Comparison of ENCODE assay signal across 1 cellular context in genomic region chr5:150306775-150307174, GRCh38.
TF ChIP-seq lines count a peak whose summit lies in the region.

No MANE protein-coding gene starts in this region.

TF ChIP-seq in HepG2, 621 proteins besides CTCF, POLR2A, EP300 and RAD21:
- no peak for TF ChIP-seq ZNF567 (CRISPR knock-in tag; IDR thresholded peaks at IDR 0.05; ENCODE audit: borderline replicate concordance)
- TF ChIP-seq, protein P1, sequence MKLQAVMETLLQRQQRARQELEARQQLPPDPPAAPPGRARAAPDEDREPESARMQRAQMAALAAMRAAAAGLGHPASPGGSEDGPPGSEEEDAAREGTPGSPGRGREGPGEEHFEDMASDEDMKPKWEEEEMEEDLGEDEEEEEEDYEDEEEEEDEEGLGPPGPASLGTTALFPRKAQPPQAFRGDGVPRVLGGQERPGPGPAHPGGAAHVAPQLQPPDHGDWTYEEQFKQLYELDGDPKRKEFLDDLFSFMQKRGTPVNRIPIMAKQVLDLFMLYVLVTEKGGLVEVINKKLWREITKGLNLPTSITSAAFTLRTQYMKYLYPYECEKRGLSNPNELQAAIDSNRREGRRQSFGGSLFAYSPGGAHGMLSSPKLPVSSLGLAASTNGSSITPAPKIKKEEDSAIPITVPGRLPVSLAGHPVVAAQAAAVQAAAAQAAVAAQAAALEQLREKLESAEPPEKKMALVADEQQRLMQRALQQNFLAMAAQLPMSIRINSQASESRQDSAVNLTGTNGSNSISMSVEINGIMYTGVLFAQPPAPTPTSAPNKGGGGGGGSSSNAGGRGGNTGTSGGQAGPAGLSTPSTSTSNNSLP (IDR thresholded peaks at IDR 0.05; ENCODE audit: low read depth, low read length) = no peak
- peak; percentile 58 for TF ChIP-seq HNF4A (CRISPR knock-in tag; IDR thresholded peaks at IDR 0.05)
- peak; percentile 81; the same call in 1 of the 2 replicates for TF ChIP-seq ZBTB38 (CRISPR knock-in tag; IDR thresholded peaks at IDR 0.05)
- TF ChIP-seq ETS1 (CRISPR knock-in tag; IDR thresholded peaks at IDR 0.05) = no peak
- peak; percentile 64; the same call in 1 of the 2 replicates for TF ChIP-seq ZBTB4 (CRISPR knock-in tag; IDR thresholded peaks at IDR 0.05; ENCODE audit: borderline replicate concordance)
- TF ChIP-seq ISL2 (CRISPR knock-in tag; IDR thresholded peaks at IDR 0.05) = 0 out of 2 replicates have a peak, but pooled peaks have one; percentile 8
- TF ChIP-seq, protein P2, sequence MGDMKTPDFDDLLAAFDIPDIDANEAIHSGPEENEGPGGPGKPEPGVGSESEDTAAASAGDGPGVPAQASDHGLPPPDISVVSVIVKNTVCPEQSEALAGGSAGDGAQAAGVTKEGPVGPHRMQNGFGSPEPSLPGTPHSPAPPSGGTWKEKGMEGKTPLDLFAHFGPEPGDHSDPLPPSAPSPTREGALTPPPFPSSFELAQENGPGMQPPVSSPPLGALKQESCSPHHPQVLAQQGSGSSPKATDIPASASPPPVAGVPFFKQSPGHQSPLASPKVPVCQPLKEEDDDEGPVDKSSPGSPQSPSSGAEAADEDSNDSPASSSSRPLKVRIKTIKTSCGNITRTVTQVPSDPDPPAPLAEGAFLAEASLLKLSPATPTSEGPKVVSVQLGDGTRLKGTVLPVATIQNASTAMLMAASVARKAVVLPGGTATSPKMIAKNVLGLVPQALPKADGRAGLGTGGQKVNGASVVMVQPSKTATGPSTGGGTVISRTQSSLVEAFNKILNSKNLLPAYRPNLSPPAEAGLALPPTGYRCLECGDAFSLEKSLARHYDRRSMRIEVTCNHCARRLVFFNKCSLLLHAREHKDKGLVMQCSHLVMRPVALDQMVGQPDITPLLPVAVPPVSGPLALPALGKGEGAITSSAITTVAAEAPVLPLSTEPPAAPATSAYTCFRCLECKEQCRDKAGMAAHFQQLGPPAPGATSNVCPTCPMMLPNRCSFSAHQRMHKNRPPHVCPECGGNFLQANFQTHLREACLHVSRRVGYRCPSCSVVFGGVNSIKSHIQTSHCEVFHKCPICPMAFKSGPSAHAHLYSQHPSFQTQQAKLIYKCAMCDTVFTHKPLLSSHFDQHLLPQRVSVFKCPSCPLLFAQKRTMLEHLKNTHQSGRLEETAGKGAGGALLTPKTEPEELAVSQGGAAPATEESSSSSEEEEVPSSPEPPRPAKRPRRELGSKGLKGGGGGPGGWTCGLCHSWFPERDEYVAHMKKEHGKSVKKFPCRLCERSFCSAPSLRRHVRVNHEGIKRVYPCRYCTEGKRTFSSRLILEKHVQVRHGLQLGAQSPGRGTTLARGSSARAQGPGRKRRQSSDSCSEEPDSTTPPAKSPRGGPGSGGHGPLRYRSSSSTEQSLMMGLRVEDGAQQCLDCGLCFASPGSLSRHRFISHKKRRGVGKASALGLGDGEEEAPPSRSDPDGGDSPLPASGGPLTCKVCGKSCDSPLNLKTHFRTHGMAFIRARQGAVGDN (CRISPR knock-in tag; IDR thresholded peaks at IDR 0.05) = peak; percentile 30; the same call in 1 of the 2 replicates
